ENCODE assay signal across 12 cellular contexts in genomic region chrX:133913658-133914388, GRCh38.
"Had no signal": no experiment of that assay in that cellular context is flagged by ENCODE, and none has a peak within 500 bp of the region (broad histone marks: within the 10 kb centered on the region; RNA-seq: fewer than 3 reads in every experiment).

No MANE protein-coding gene starts in this region.

- H3K36me3 Mint-ChIP-seq: activated naive CD8-positive, alpha-beta T cell treated with anti-CD3 and anti-CD28 coated beads for 36 hours; memory B cell had no signal

- H3K4me1 ChIP-seq: pancreas, stomach had no signal

- H3K4me1 Mint-ChIP-seq: activated naive CD8-positive, alpha-beta T cell treated with anti-CD3 and anti-CD28 coated beads for 36 hours; memory B cell had no signal

- DNase-seq: activated CD4-positive, alpha-beta memory T cell treated with anti-CD3 and anti-CD28 coated beads, Interleukin-2, amount 10 ng/mL, durations not matched to agents 7 days and 5 days; activated CD8-positive, alpha-beta memory T cell treated with anti-CD3 and anti-CD28 coated beads, Interleukin-2, amount 50 U/mL, for 4 hours; activated gamma-delta T cell treated with Interleukin-2 at 50 U/mL for 16 hours; activated naive CD8-positive, alpha-beta T cell treated with anti-CD3 and anti-CD28 coated beads for 36 hours; activated T-cell treated with anti-CD3 and anti-CD28 coated beads, Interleukin-2, amount 50 U/mL, for 72 hours; brain microvascular endothelial cell; hypothalamus; pancreas; stimulated activated CD4-positive, alpha-beta T cell treated with anti-CD3 and anti-CD28 coated beads, Interleukin-2, amount 100 ng/mL, for 48 hours; stomach had no signal

- H3K9me3 Mint-ChIP-seq: activated CD4-positive, alpha-beta memory T cell treated with anti-CD3 and anti-CD28 coated beads, Interleukin-2, amount 10 ng/mL, durations not matched to agents 7 days and 5 days; activated naive CD8-positive, alpha-beta T cell treated with anti-CD3 and anti-CD28 coated beads for 36 hours; activated T-cell treated with anti-CD3 and anti-CD28 coated beads, Interleukin-2, amount 50 U/mL, for 72 hours; memory B cell had no signal

- H3K27me3 ChIP-seq: brain microvascular endothelial cell, stomach had no signal

- H3K27me3 Mint-ChIP-seq: activated CD4-positive, alpha-beta memory T cell treated with anti-CD3 and anti-CD28 coated beads, Interleukin-2, amount 10 ng/mL, durations not matched to agents 7 days and 5 days; activated naive CD8-positive, alpha-beta T cell treated with anti-CD3 and anti-CD28 coated beads for 36 hours had no signal

- H3K4me3 ChIP-seq: pancreas, stomach had no signal

- H3K36me3 ChIP-seq: brain microvascular endothelial cell, pancreas, stomach had no signal

- H3K4me3 Mint-ChIP-seq: activated CD4-positive, alpha-beta memory T cell treated with anti-CD3 and anti-CD28 coated beads, Interleukin-2, amount 10 ng/mL, durations not matched to agents 7 days and 5 days; activated naive CD8-positive, alpha-beta T cell treated with anti-CD3 and anti-CD28 coated beads for 36 hours; activated T-cell treated with anti-CD3 and anti-CD28 coated beads, Interleukin-2, amount 50 U/mL, for 72 hours; memory B cell; neural crest cell had no signal

- H3K9me3 ChIP-seq: pancreas had no signal

- H3K27ac ChIP-seq: brain microvascular endothelial cell, pancreas, stomach had no signal

- H3K27ac Mint-ChIP-seq: activated CD4-positive, alpha-beta memory T cell treated with anti-CD3 and anti-CD28 coated beads, Interleukin-2, amount 10 ng/mL, durations not matched to agents 7 days and 5 days; activated naive CD8-positive, alpha-beta T cell treated with anti-CD3 and anti-CD28 coated beads for 36 hours; activated T-cell treated with anti-CD3 and anti-CD28 coated beads, Interleukin-2, amount 50 U/mL, for 72 hours; memory B cell had no signal
